Comparison of ENCODE assay signal across 8 cellular contexts in genomic region chr11:57458060-57458409, GRCh38. TPM values are rescaled to one million over a fixed set of nuclear protein-coding genes. Genes with fewer than 3 reads are reported as not detected.
DNase-seq lines count a peak whose midpoint lies in the region; ATAC-seq and TF ChIP-seq lines count a peak whose summit lies in the region.

No MANE protein-coding gene starts in this region.

- WGBS in hepatocyte (ENCODE audit: low lambda C conversion rate, missing lambda C conversion rate), result 4% methylated on average over 11 of the region's 16 CpGs
- WGBS in stomach, 5 donors, result 2 to 5% (median 3%) methylated on average over 9 to 16 of the region's 16 CpGs

- no peaks in the 10 kb centered on the region for H3K36me3 ChIP-seq in hepatocyte (replicated peaks; ENCODE audit: insufficient read depth, low read depth)
- no peaks in the 10 kb centered on the region for H3K36me3 ChIP-seq in stomach

- H3K9me3 ChIP-seq in hepatocyte (ENCODE audit: low read depth) (no peaks in the 10 kb centered on the region), stomach (no peaks in the 10 kb centered on the region)

- no peaks in the 10 kb centered on the region for H3K36me3 Mint-ChIP-seq in T-helper 2 cell treated with Interferon-gamma antibody and Interleukin-4, amounts not matched to agents 5 μg/mL and 100 μg/mL, for 36 hours (ENCODE audit: low read depth)
- no peaks in the 10 kb centered on the region for H3K36me3 Mint-ChIP-seq in activated CD8-positive, alpha-beta memory T cell treated with anti-CD3 and anti-CD28 coated beads, Interleukin-2, amount 10 ng/mL, durations not matched to agents 7 days and 5 days

- peak overlapping the region; percentile 63 for H3K4me3 Mint-ChIP-seq in T-helper 2 cell treated with Interferon-gamma antibody and Interleukin-4, amounts not matched to agents 5 μg/mL and 100 μg/mL, for 36 hours
- no peak overlapping the region for H3K4me3 Mint-ChIP-seq in activated CD8-positive, alpha-beta memory T cell treated with anti-CD3 and anti-CD28 coated beads, Interleukin-2, amount 10 ng/mL, durations not matched to agents 7 days and 5 days

- no peak for TF ChIP-seq POLR2A in stomach (IDR thresholded peaks at IDR 0.05)

- H3K79me2 ChIP-seq in hepatocyte, result no peaks in the 10 kb centered on the region

- H3K4me3 ChIP-seq in hepatocyte, result peak overlapping the region; percentile 24
- H3K4me3 ChIP-seq in stomach, result peak overlapping the region; percentile 42 to 57 (median 50)

- H3K9me2 ChIP-seq in hepatocyte (replicated peaks; ENCODE audit: insufficient read depth), result no peaks in the 10 kb centered on the region

- intact Hi-C loops in stomach (cut with DNase I; ENCODE audit: low total_unique reads), result loop anchor here (10.0 kb wide), 1 partner anchor 113 kb away; no protein-coding TSS in a partner anchor

- H3K4me1 ChIP-seq in hepatocyte (ENCODE audit: insufficient read depth) (peaks cover 33% of the 10 kb centered on the region), stomach (peaks cover 36 to 46% (median 43%) of the 10 kb centered on the region in 4 donors)

- peak overlapping the region; percentile 90 for H3K4me2 ChIP-seq in hepatocyte

- H3K27me3 Mint-ChIP-seq in T-helper 2 cell treated with Interferon-gamma antibody and Interleukin-4, amounts not matched to agents 5 μg/mL and 100 μg/mL, for 36 hours (ENCODE audit: low read depth), result peaks cover 43% of the 10 kb centered on the region
- H3K27me3 Mint-ChIP-seq in activated CD8-positive, alpha-beta memory T cell treated with anti-CD3 and anti-CD28 coated beads, Interleukin-2, amount 10 ng/mL, durations not matched to agents 7 days and 5 days, result peaks cover 44% of the 10 kb centered on the region

- no peak for TF ChIP-seq CTCF in hepatocyte (IDR thresholded peaks at IDR 0.05; ENCODE audit: poor library complexity)
- no peak for TF ChIP-seq CTCF in stomach (IDR thresholded peaks at IDR 0.05)

- H3K4me1 Mint-ChIP-seq in T-helper 2 cell treated with Interferon-gamma antibody and Interleukin-4, amounts not matched to agents 5 μg/mL and 100 μg/mL, for 36 hours (ENCODE audit: low read depth), result peaks cover 19% of the 10 kb centered on the region
- peaks cover 28% of the 10 kb centered on the region for H3K4me1 Mint-ChIP-seq in activated CD8-positive, alpha-beta memory T cell treated with anti-CD3 and anti-CD28 coated beads, Interleukin-2, amount 10 ng/mL, durations not matched to agents 7 days and 5 days

- peak overlapping the region; percentile 77 for H2AFZ ChIP-seq in hepatocyte

- H3K27ac ChIP-seq in hepatocyte (no peak overlapping the region), stomach (peak overlapping the region in 1 of 5 donors; percentile 27)

- peak; percentile 10 for DNase-seq in T-helper 2 cell treated with Interferon-gamma antibody and Interleukin-4, amounts not matched to agents 5 μg/mL and 100 μg/mL, for 36 hours (ENCODE audit: low spot score)
- DNase-seq in T-helper 2 cell (no peak), OCI-M1 (lab: John Stamatoyannopoulos, UW) (peak; percentile 47), hepatocyte (ENCODE audit: low spot score) (no peak), stomach (no peak), SIG-M5 (lab: John Stamatoyannopoulos, UW) (no peak)
- DNase-seq in activated CD8-positive, alpha-beta memory T cell treated with anti-CD3 and anti-CD28 coated beads, Interleukin-2, amount 10 ng/mL, durations not matched to agents 7 days and 5 days, result no peak

- no peak for TF ChIP-seq EP300 in stomach (IDR thresholded peaks at IDR 0.05)

- H3K27ac Mint-ChIP-seq in T-helper 2 cell treated with Interferon-gamma antibody and Interleukin-4, amounts not matched to agents 5 μg/mL and 100 μg/mL, for 36 hours, result no peak overlapping the region
- no peak overlapping the region for H3K27ac Mint-ChIP-seq in activated CD8-positive, alpha-beta memory T cell treated with anti-CD3 and anti-CD28 coated beads, Interleukin-2, amount 10 ng/mL, durations not matched to agents 7 days and 5 days

- peaks cover 54% of the 10 kb centered on the region for H3K27me3 ChIP-seq in hepatocyte
- peaks cover 4 to 61% (median 36%) of the 10 kb centered on the region in 3 donors for H3K27me3 ChIP-seq in stomach

- H3K9me3 Mint-ChIP-seq in T-helper 2 cell treated with Interferon-gamma antibody and Interleukin-4, amounts not matched to agents 5 μg/mL and 100 μg/mL, for 36 hours, result no peaks in the 10 kb centered on the region
- H3K9me3 Mint-ChIP-seq in activated CD8-positive, alpha-beta memory T cell treated with anti-CD3 and anti-CD28 coated beads, Interleukin-2, amount 10 ng/mL, durations not matched to agents 7 days and 5 days (ENCODE audit: low read depth), result no peaks in the 10 kb centered on the region

- CTCF ChIA-PET in activated CD8-positive, alpha-beta memory T cell treated with anti-CD3 and anti-CD28 coated beads, Interleukin-2, amount 10 ng/mL, durations not matched to agents 7 days and 5 days (lab: Charles Lee), result interaction anchor here (0.7 to 9.4 kb wide), 60 partner anchors 8 to 1074 kb away, joined by 3 to 178 read pairs (median 5); partner anchors contain the start of genes MED19, P2RX3, SLC43A1 and SLC43A3

- no peak for ATAC-seq in GM21515 (IDR thresholded peaks at IDR 0.05; ENCODE audit: unreplicated experiment)
- no peak for ATAC-seq in activated CD8-positive, alpha-beta memory T cell treated with anti-CD3 and anti-CD28 coated beads, Interleukin-2, amount 10 ng/mL, durations not matched to agents 7 days and 5 days

- no peaks in the 10 kb centered on the region for H4K20me1 ChIP-seq in hepatocyte (ENCODE audit: insufficient read depth, poor library complexity, severe bottlenecking)

RNA-seq across cellular contexts. Expression of gene RTN4RL2, which starts 2.3 kb away (rescaled TPM):
- total RNA-seq in hepatocyte (1.4 and 2.4 TPM in 2 replicates), stomach (1 to 10 TPM in 2 of 5 donors, not detected in 3; 3.9 to 8.1 TPM)
- polyA plus RNA-seq in hepatocyte (5.8 and 10.6 TPM in 2 replicates), stomach (under 1 TPM; 0.75 to 0.78 (median 0.76) TPM)
- total RNA-seq in activated CD8-positive, alpha-beta memory T cell treated with anti-CD3 and anti-CD28 coated beads, Interleukin-2, amount 10 ng/mL, durations not matched to agents 7 days and 5 days, result not detected

RNA-seq across cellular contexts. Expression of gene SLC43A3, which starts 31.1 kb away (rescaled TPM):
- total RNA-seq in hepatocyte, result 10.5 and 19.3 TPM in 2 replicates
- polyA plus RNA-seq in hepatocyte, result 13.5 and 20.7 TPM in 2 replicates
- total RNA-seq in stomach, result 10 to 100 TPM in 3 of 5 donors, 1 to 10 TPM in 2; 1.2 to 81.7 (median 10.5) TPM
- polyA plus RNA-seq in stomach, result 10 to 100 TPM; 10.2 to 22.8 (median 15.0) TPM
- total RNA-seq in activated CD8-positive, alpha-beta memory T cell treated with anti-CD3 and anti-CD28 coated beads, Interleukin-2, amount 10 ng/mL, durations not matched to agents 7 days and 5 days, result 100 to 1,000 TPM; 106 to 117 TPM

RNA-seq across cellular contexts. Expression of gene SLC43A1, which starts 57.5 kb away (rescaled TPM):
- 40.4 and 42.2 TPM in 2 replicates for total RNA-seq in hepatocyte
- polyA plus RNA-seq in hepatocyte, result 23.4 and 39.5 TPM in 2 replicates
- total RNA-seq in stomach, result 10 to 100 TPM; 10.5 to 38.4 (median 18.5) TPM
- 10 to 100 TPM; 16.0 to 24.6 (median 19.7) TPM for polyA plus RNA-seq in stomach
- 10 to 100 TPM; 24.6 to 25.8 TPM for total RNA-seq in activated CD8-positive, alpha-beta memory T cell treated with anti-CD3 and anti-CD28 coated beads, Interleukin-2, amount 10 ng/mL, durations not matched to agents 7 days and 5 days

Comparison
In these comparisons a context has a peak if more than half of its experiments do, and no peak if none do; other contexts are left out.
1. DNase-seq: peak in T-helper 2 cell treated with Interferon-gamma antibody and Interleukin-4, amounts not matched to agents 5 μg/mL and 100 μg/mL, for 36 hours (single experiment) and OCI-M1 (single experiment); none in T-helper 2 cell (0 of 5), hepatocyte (single experiment), stomach (single experiment), activated CD8-positive, alpha-beta memory T cell treated with anti-CD3 and anti-CD28 coated beads, Interleukin-2, amount 10 ng/mL, durations not matched to agents 7 days and 5 days (single experiment) and SIG-M5 (single experiment).